2 cellular contexts compared by ENCODE assay signal in genomic region chr5:57505640-57506039, GRCh38.
TF ChIP-seq lines count a peak whose summit lies in the region.

No MANE protein-coding gene starts in this region.

TF ChIP-seq in SK-N-SH, 30 proteins besides CTCF, POLR2A, EP300 and RAD21 (continued from another document):
- TF ChIP-seq REST (IDR thresholded peaks at IDR 0.05; ENCODE audit: low read depth, low read length) (no peak), EZH2phosphoT487 (IDR thresholded peaks at IDR 0.05; ENCODE audit: borderline replicate concordance, low read depth) (no peak), FOXJ3 (CRISPR knock-in tag; IDR thresholded peaks at IDR 0.05) (no peak), GATA2 (CRISPR knock-in tag; IDR thresholded peaks at IDR 0.05) (no peak), USF2 (IDR thresholded peaks at IDR 0.05; ENCODE audit: borderline replicate concordance, low read depth, low read length) (no peak)

TF ChIP-seq in SK-N-SH treated with all-trans-retinoic acid at 6 μM for 48 hours, 23 proteins besides CTCF, POLR2A, EP300 and RAD21 (continued from another document):
- no peak for TF ChIP-seq CSRNP3 (CRISPR knock-in tag; IDR thresholded peaks at IDR 0.05)
- no peak for TF ChIP-seq TCF4 (CRISPR knock-in tag; IDR thresholded peaks at IDR 0.05; ENCODE audit: borderline replicate concordance)
- TF ChIP-seq ISL1 (CRISPR knock-in tag; IDR thresholded peaks at IDR 0.05), result no peak
- no peak for TF ChIP-seq CSDC2 (CRISPR knock-in tag; IDR thresholded peaks at IDR 0.05)
